Comparison of ENCODE assay signal across 2 cellular contexts in the genomic region with DNA sequence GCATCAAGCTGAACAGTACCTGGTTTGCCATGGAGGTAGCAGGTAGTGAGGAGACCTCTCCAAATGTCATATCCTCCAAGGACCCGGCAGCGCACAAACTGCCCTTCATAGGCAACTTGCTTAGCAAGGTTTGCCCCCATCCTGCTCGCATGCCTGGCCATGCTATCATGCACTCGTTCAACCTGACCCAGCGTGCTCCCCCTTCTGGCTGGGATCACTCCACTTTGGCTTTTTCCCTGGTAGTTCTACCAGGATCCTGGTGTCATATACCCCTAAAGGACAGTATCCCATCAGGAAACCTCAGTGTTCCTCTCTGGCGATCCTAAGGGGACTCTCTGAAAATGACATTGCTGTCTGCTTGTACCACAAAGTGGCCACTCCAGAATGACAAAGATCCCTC.
TF ChIP-seq lines count a peak whose summit lies in the region.

No MANE protein-coding gene starts in this region.

TF ChIP-seq in HepG2, 621 proteins besides CTCF, POLR2A, EP300 and RAD21:
- TF ChIP-seq ZNF24 (IDR thresholded peaks at IDR 0.05) (no peak), STAG1 (CRISPR knock-in tag; IDR thresholded peaks at IDR 0.05) (peak; percentile 45), ZBTB33 (CRISPR knock-in tag; IDR thresholded peaks at IDR 0.05) (no peak)

TF ChIP-seq in K562, 482 proteins besides CTCF, POLR2A, EP300 and RAD21:
- no peak for TF ChIP-seq STAG1 (CRISPR knock-in tag; IDR thresholded peaks at IDR 0.05; ENCODE audit: borderline replicate concordance)
- TF ChIP-seq, protein P1, sequence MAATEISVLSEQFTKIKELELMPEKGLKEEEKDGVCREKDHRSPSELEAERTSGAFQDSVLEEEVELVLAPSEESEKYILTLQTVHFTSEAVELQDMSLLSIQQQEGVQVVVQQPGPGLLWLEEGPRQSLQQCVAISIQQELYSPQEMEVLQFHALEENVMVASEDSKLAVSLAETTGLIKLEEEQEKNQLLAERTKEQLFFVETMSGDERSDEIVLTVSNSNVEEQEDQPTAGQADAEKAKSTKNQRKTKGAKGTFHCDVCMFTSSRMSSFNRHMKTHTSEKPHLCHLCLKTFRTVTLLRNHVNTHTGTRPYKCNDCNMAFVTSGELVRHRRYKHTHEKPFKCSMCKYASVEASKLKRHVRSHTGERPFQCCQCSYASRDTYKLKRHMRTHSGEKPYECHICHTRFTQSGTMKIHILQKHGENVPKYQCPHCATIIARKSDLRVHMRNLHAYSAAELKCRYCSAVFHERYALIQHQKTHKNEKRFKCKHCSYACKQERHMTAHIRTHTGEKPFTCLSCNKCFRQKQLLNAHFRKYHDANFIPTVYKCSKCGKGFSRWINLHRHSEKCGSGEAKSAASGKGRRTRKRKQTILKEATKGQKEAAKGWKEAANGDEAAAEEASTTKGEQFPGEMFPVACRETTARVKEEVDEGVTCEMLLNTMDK (IDR thresholded peaks at IDR 0.05; ENCODE audit: borderline replicate concordance, insufficient read depth, low read depth, low read length, poor library complexity, severe bottlenecking), result peak; percentile 24
